ENCODE assay signal across 15 cellular contexts in the genomic region with DNA sequence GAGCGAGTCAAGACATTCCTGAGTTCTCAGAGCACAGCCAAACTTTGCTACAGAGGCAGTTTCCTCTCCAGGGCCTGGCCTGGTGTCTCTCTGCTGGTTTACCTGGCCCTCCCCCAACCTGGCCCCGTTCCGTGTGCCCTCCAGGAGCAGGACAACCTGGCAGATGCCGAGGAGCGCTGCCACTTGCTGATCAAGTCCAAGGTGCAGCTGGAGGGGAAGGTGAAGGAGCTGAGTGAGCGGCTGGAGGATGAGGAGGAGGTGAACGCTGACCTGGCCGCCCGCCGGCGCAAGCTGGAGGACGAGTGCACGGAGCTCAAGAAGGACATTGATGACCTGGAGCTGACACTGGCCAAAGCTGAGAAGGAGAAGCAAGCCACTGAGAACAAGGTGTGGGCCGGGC. TPM values are rescaled to one million over a fixed set of nuclear protein-coding genes. Genes with fewer than 3 reads are reported as not detected.
A peak's percentile ranks its signal among the peaks of the same experiment; 100 is the strongest.
DNase-seq lines count a peak whose midpoint lies in the region; ATAC-seq and TF ChIP-seq lines count a peak whose summit lies in the region.
"Had no signal": no experiment of that assay in that cellular context is flagged by ENCODE, and none has a peak within 500 bp of the region (broad histone marks: within the 10 kb centered on the region; RNA-seq: fewer than 3 reads in every experiment).

No MANE protein-coding gene starts in this region.

- H3K4me1 ChIP-seq in breast epithelium, result peaks cover 0 to 4% of the 10 kb centered on the region in 2 donors
- no peaks in the 10 kb centered on the region for H3K4me1 ChIP-seq in mammary epithelial cell (ENCODE audit: insufficient read depth, low read length)
- H3K4me1 ChIP-seq in neuronal stem cell (ENCODE audit: control insufficient read depth in 2 of 2, insufficient read depth in 1 of 2, low read depth in 1 of 2, low read length in 2 of 2), result peaks cover 0 to 4% of the 10 kb centered on the region in 2 donors
- no peaks in the 10 kb centered on the region for H3K4me1 ChIP-seq in neural progenitor cell

- peak in 1 of 2 donors; percentile 75 for DNase-seq in breast epithelium (ENCODE audit: low spot score in 2 of 2)
- DNase-seq in mammary epithelial cell, result no peak
- no peak for DNase-seq in RWPE1 (ENCODE audit: low spot score)
- peak; percentile 87 for DNase-seq in chondrocyte (ENCODE audit: low spot score)
- DNase-seq in neuronal stem cell (ENCODE audit: low spot score), result no peak
- DNase-seq in neural progenitor cell (ENCODE audit: low spot score), result no peak
- DNase-seq: C1 segment of cervical spinal cord; CD4-positive, alpha-beta T cell; DMS79; GM23248; H7 had no signal

- H3K9ac ChIP-seq in mammary epithelial cell (ENCODE audit: insufficient read depth, low read length) (no peak overlapping the region), neuronal stem cell (ENCODE audit: low read depth, low read length, poor library complexity) (no peak overlapping the region), neural progenitor cell (no peak overlapping the region)
- H3K9ac ChIP-seq: GM23248 had no signal

- H3K27ac Mint-ChIP-seq in chondrocyte (ENCODE audit: unreplicated experiment) (no peak overlapping the region), neural progenitor cell (no peak overlapping the region)
- H3K27ac Mint-ChIP-seq: B cell; CD4-positive, alpha-beta T cell had no signal

- no peaks in the 10 kb centered on the region for H3K27me3 Mint-ChIP-seq in chondrocyte (ENCODE audit: low read depth)
- H3K27me3 Mint-ChIP-seq in neural progenitor cell (ENCODE audit: insufficient read depth, low read depth), result no peaks in the 10 kb centered on the region
- H3K27me3 Mint-ChIP-seq: B cell; CD4-positive, alpha-beta T cell had no signal

- H2AFZ ChIP-seq in mammary epithelial cell (ENCODE audit: low read depth, low read length), result no peak overlapping the region
- H2AFZ ChIP-seq in neuronal stem cell (ENCODE audit: low read length), result no peak overlapping the region
- H2AFZ ChIP-seq in neural progenitor cell (replicated peaks), result no peak overlapping the region
- H2AFZ ChIP-seq: GM23248 had no signal

- intact Hi-C loops in breast epithelium (cut with DNase I; ENCODE audit: low total_unique reads) (no loop called here), mammary epithelial cell (cut with micrococcal nuclease) (no loop called here)

- H4K20me1 ChIP-seq in mammary epithelial cell (ENCODE audit: insufficient read depth, low read length) (no peaks in the 10 kb centered on the region), neural progenitor cell (ENCODE audit: low read depth) (peaks cover 9% of the 10 kb centered on the region)

- no peak overlapping the region for H2AK5ac ChIP-seq in neuronal stem cell (ENCODE audit: low read depth, low read length)

- H3K14ac ChIP-seq in neuronal stem cell (ENCODE audit: low read length), result no peak overlapping the region

- H3K36me3 Mint-ChIP-seq in chondrocyte (ENCODE audit: low read depth), result peaks cover 42% of the 10 kb centered on the region
- peaks cover 18% of the 10 kb centered on the region for H3K36me3 Mint-ChIP-seq in neural progenitor cell

- TF ChIP-seq POLR2A in breast epithelium (IDR thresholded peaks at IDR 0.05), result no peak

- CTCF ChIA-PET in mammary epithelial cell (lab: Charles Lee; ENCODE audit: low non-redundant PET), result no interaction called here
- CTCF ChIA-PET in RWPE1 (lab: Yijun Ruan, JAX), result interaction anchor here (0.6 kb wide), 1 partner anchor 348 kb away, joined by 3 read pairs; no protein-coding TSS in a partner anchor

- peak overlapping the region; percentile 60 for H3K23ac ChIP-seq in neuronal stem cell (ENCODE audit: low read depth, low read length, poor library complexity)

- H2BK5ac ChIP-seq in neuronal stem cell (ENCODE audit: low read length), result peak overlapping the region; percentile 87

- H3K18ac ChIP-seq in neuronal stem cell (ENCODE audit: low read length), result no peak overlapping the region

- no peak overlapping the region for H2BK12ac ChIP-seq in neuronal stem cell (ENCODE audit: low read length)

- H3K27me3 ChIP-seq in breast epithelium (no peaks in the 10 kb centered on the region), mammary epithelial cell (ENCODE audit: insufficient read depth, low read length) (no peaks in the 10 kb centered on the region), neuronal stem cell (ENCODE audit: control insufficient read depth in 3 of 3, insufficient read depth in 3 of 3, low read depth in 1 of 3, low read length in 3 of 3) (no peaks in the 10 kb centered on the region), neural progenitor cell (no peaks in the 10 kb centered on the region)

- no peak overlapping the region for H3K4me3 ChIP-seq in breast epithelium
- no peak overlapping the region for H3K4me3 ChIP-seq in mammary epithelial cell (replicated peaks in 1 of 3; ENCODE audit: insufficient read depth in 1 of 3, low read depth in 2 of 3, low read length in 3 of 3)
- no peak overlapping the region for H3K4me3 ChIP-seq in neuronal stem cell (ENCODE audit: low read length in 2 of 2)
- no peak overlapping the region for H3K4me3 ChIP-seq in neural progenitor cell
- H3K4me3 ChIP-seq: GM12878, GM23248 had no signal

- no peak for ATAC-seq in HG03460 (IDR thresholded peaks at IDR 0.05; ENCODE audit: unreplicated experiment)
- ATAC-seq: GM12878 had no signal

- no peak overlapping the region for H2BK120ac ChIP-seq in neuronal stem cell (ENCODE audit: low read depth, low read length)

- WGBS in mammary epithelial cell (ENCODE audit: low coverage, missing lambda C conversion rate), result 70% methylated on average over 8 of the region's 14 CpGs
- no CpG with 5 or more reads among the region's 14 CpGs for WGBS in neuronal stem cell (ENCODE audit: extremely low coverage in 2 of 2, insufficient read length in 2 of 2, insufficient replicate concordance in 1 of 2), 2 donors

- H3K9me3 Mint-ChIP-seq in chondrocyte (ENCODE audit: low read depth) (no peaks in the 10 kb centered on the region), neural progenitor cell (no peaks in the 10 kb centered on the region)
- H3K9me3 Mint-ChIP-seq: CD4-positive, alpha-beta T cell had no signal

- no peak overlapping the region for H4K91ac ChIP-seq in neuronal stem cell (ENCODE audit: low read depth, low read length, poor library complexity)

- H3K79me2 ChIP-seq in mammary epithelial cell (ENCODE audit: insufficient read depth, low read length) (no peaks in the 10 kb centered on the region), neural progenitor cell (ENCODE audit: low read depth) (no peaks in the 10 kb centered on the region)

- H3K4me2 ChIP-seq in mammary epithelial cell (ENCODE audit: insufficient read depth, low read depth, low read length) (no peak overlapping the region), neuronal stem cell (ENCODE audit: insufficient read depth, low read length, poor library complexity, severe bottlenecking) (no peak overlapping the region), neural progenitor cell (no peak overlapping the region)

- BruUV-seq in mammary epithelial cell (replicated peaks; lab: Mats Ljungman, UMichigan), result no TSS peak

- in situ Hi-C loops in mammary epithelial cell (cut with MboI; ENCODE audit: low sequenced_read_pairs in 2 of 2), result no loop called here

- H2BK15ac ChIP-seq in neuronal stem cell (ENCODE audit: low read length), result no peak overlapping the region

- H3K4ac ChIP-seq in neuronal stem cell (ENCODE audit: low read length), result no peak overlapping the region

- no peak overlapping the region for H4K8ac ChIP-seq in neuronal stem cell (ENCODE audit: low read depth, low read length)

- H3K9me3 ChIP-seq in breast epithelium, result no peaks in the 10 kb centered on the region
- H3K9me3 ChIP-seq in mammary epithelial cell (replicated peaks; ENCODE audit: insufficient read depth, low read length), result no peaks in the 10 kb centered on the region
- H3K9me3 ChIP-seq in neuronal stem cell (replicated peaks in 1 of 2; ENCODE audit: control insufficient read depth in 2 of 2, insufficient read depth in 1 of 2, low read depth in 1 of 2, low read length in 2 of 2), result peaks cover 0 to 2% of the 10 kb centered on the region in 2 donors
- no peaks in the 10 kb centered on the region for H3K9me3 ChIP-seq in neural progenitor cell (ENCODE audit: low read depth)

- peaks cover 7% of the 10 kb centered on the region for H3K79me1 ChIP-seq in neuronal stem cell (ENCODE audit: low read depth, low read length)

- TF ChIP-seq CTCF in breast epithelium (IDR thresholded peaks at IDR 0.05), result no peak
- no peak for TF ChIP-seq CTCF in mammary epithelial cell (conservative IDR thresholded peaks at IDR 0.05 in 1 of 2, IDR thresholded peaks at IDR 0.05 in 1 of 2; ENCODE audit: extremely low read depth in 1 of 2, insufficient read depth in 1 of 2, low read depth in 1 of 2, low read length in 2 of 2)
- no peak for TF ChIP-seq CTCF in RWPE1 (conservative IDR thresholded peaks at IDR 0.05; ENCODE audit: low read depth)
- no peak for TF ChIP-seq CTCF in chondrocyte (IDR thresholded peaks at IDR 0.05)
- TF ChIP-seq CTCF in neural progenitor cell (IDR thresholded peaks at IDR 0.05), result no peak

- no peaks in the 10 kb centered on the region for H3F3A ChIP-seq in neural progenitor cell (ENCODE audit: low read depth)

- dilution Hi-C loops in mammary epithelial cell (cut with HindIII; ENCODE audit: low sequenced_read_pairs), result no loop called here

- H3K27ac ChIP-seq in breast epithelium (peak overlapping the region; percentile 9 to 61), mammary epithelial cell (ENCODE audit: insufficient read depth, low read depth, low read length) (no peak overlapping the region), RWPE1 (0 out of 2 replicates have a peak overlapping the region, but pooled peaks have one; percentile 2), neuronal stem cell (replicated peaks; ENCODE audit: low read length) (no peak overlapping the region), neural progenitor cell (no peak overlapping the region)
- H3K27ac ChIP-seq: GM23248 had no signal

- POLR2A ChIA-PET in RWPE1 (lab: Yijun Ruan, JAX; ENCODE audit: low non-redundant PET), result no interaction called here

- H3K4me3 Mint-ChIP-seq in chondrocyte (ENCODE audit: unreplicated experiment), result no peak overlapping the region
- H3K4me3 Mint-ChIP-seq in neural progenitor cell, result no peak overlapping the region
- H3K4me3 Mint-ChIP-seq: B cell; CD4-positive, alpha-beta T cell had no signal

- H3K36me3 ChIP-seq in breast epithelium, result no peaks in the 10 kb centered on the region
- H3K36me3 ChIP-seq in mammary epithelial cell (ENCODE audit: insufficient read depth, low read length), result peaks cover 1% of the 10 kb centered on the region
- peaks cover 46 to 68% of the 10 kb centered on the region in 2 donors for H3K36me3 ChIP-seq in neuronal stem cell (replicated peaks in 1 of 2; ENCODE audit: control insufficient read depth in 2 of 2, insufficient read depth in 2 of 2, low read length in 2 of 2)
- no peaks in the 10 kb centered on the region for H3K36me3 ChIP-seq in neural progenitor cell

- no peaks in the 10 kb centered on the region for H3K4me1 Mint-ChIP-seq in chondrocyte (ENCODE audit: low read depth)
- no peaks in the 10 kb centered on the region for H3K4me1 Mint-ChIP-seq in neural progenitor cell
- H3K4me1 Mint-ChIP-seq: B cell had no signal

RNA-seq across cellular contexts. Expression of a gene that starts 39.5 kb away (rescaled TPM):
- total RNA-seq in breast epithelium (1 to 10 TPM in 1 of 3 donors, under 1 TPM in 2; 0.66 to 1.1 (median 0.73) TPM), mammary epithelial cell (under 1 TPM; under 0.01 to 0.28 TPM), chondrocyte (0.30 to 0.64 TPM in 2 of 3 replicates, not detected in the other), neural progenitor cell (ENCODE audit: low replicate concordance) (0.03 TPM in 1 of 2 replicates, not detected in the other)
- 0.11 TPM for polyA plus RNA-seq in mammary epithelial cell
- polyA minus RNA-seq in mammary epithelial cell, result not detected
- 0.35 TPM for polyA plus RNA-seq in neuronal stem cell (2013, experiment 1 of 2)
- 0.42 TPM for polyA plus RNA-seq in neuronal stem cell (2013, experiment 2 of 2)
- total RNA-seq: HT1080 had no signal

RNA-seq across cellular contexts. Expression of a gene that starts 39.6 kb away (rescaled TPM):
- total RNA-seq in breast epithelium, result 10 to 100 TPM; 33.4 to 61.9 (median 53.7) TPM
- total RNA-seq in mammary epithelial cell, result 100 to 1,000 TPM; 102 to 115 TPM
- polyA plus RNA-seq in mammary epithelial cell, result 127 TPM
- 147 TPM for polyA minus RNA-seq in mammary epithelial cell
- 39.5 to 57.7 TPM (median 57.3 TPM) in 3 replicates for total RNA-seq in chondrocyte
- 37.0 TPM for polyA plus RNA-seq in neuronal stem cell (2013, experiment 1 of 2)
- 37.4 TPM for polyA plus RNA-seq in neuronal stem cell (2013, experiment 2 of 2)
- total RNA-seq in neural progenitor cell (ENCODE audit: low replicate concordance), result 63.9 and 96.4 TPM in 2 replicates

Comparison
In these comparisons a context has a peak if more than half of its experiments do, and no peak if none do; other contexts are left out.
1. H3K27ac ChIP-seq: peak in breast epithelium (2 of 2) and RWPE1 (single experiment); none in mammary epithelial cell (single experiment), neuronal stem cell (single experiment) and neural progenitor cell (single experiment).